2 cellular contexts compared by ENCODE assay signal in the genomic region with DNA sequence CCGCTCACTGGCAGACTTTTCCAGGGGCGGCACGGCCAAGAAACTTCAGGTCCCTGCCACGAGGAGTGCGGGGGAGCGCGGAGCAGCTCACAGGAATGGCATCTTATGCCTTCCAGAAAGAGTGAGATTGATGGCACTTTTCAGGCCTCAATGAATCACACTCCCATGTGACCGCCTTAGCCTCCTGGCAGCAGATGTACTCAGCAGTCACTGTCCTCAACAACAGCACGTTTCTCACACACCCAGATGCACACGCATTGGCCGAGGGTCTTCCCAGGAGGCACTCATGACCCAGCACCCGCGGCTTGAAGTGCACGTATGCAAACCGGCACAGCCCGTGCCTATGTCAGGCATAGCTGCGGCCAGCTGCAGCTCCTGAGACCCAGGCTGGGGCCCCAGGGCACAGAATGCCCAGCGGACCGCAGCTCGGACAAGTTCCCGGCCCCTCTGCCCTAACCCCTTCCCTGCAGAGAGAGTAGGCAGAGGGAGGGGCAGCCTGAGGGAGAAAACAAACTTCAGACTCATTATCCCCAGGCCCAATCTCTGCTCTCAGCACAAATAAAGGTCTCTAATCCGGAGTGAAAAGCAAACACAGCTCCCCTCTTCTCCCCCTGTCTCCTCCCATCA.
TF ChIP-seq lines count a peak whose summit lies in the region.

No MANE protein-coding gene starts in this region.

TF ChIP-seq in A549, 52 proteins besides CTCF, POLR2A, EP300 and RAD21:
- no peak for TF ChIP-seq HDAC2 (IDR thresholded peaks at IDR 0.05)
- TF ChIP-seq HEYL (CRISPR knock-in tag; IDR thresholded peaks at IDR 0.05) = no peak
- no peak for TF ChIP-seq JUNB (IDR thresholded peaks at IDR 0.05)
- TF ChIP-seq HOXB5 (CRISPR knock-in tag; IDR thresholded peaks at IDR 0.05) = no peak
- TF ChIP-seq TP53 (CRISPR knock-in tag; IDR thresholded peaks at IDR 0.05) = no peak
- TF ChIP-seq NR3C1 (IDR thresholded peaks at IDR 0.05) = no peak
- TF ChIP-seq, protein P1, sequence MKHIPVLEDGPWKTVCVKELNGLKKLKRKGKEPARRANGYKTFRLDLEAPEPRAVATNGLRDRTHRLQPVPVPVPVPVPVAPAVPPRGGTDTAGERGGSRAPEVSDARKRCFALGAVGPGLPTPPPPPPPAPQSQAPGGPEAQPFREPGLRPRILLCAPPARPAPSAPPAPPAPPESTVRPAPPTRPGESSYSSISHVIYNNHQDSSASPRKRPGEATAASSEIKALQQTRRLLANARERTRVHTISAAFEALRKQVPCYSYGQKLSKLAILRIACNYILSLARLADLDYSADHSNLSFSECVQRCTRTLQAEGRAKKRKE (CRISPR knock-in tag; IDR thresholded peaks at IDR 0.05; ENCODE audit: low read depth) = no peak
- no peak for TF ChIP-seq RCOR1 (IDR thresholded peaks at IDR 0.05; ENCODE audit: low read depth, low read length)
- TF ChIP-seq, protein P2, sequence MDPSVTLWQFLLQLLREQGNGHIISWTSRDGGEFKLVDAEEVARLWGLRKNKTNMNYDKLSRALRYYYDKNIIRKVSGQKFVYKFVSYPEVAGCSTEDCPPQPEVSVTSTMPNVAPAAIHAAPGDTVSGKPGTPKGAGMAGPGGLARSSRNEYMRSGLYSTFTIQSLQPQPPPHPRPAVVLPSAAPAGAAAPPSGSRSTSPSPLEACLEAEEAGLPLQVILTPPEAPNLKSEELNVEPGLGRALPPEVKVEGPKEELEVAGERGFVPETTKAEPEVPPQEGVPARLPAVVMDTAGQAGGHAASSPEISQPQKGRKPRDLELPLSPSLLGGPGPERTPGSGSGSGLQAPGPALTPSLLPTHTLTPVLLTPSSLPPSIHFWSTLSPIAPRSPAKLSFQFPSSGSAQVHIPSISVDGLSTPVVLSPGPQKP (IDR thresholded peaks at IDR 0.05; ENCODE audit: low read depth, low read length) = no peak
- no peak for TF ChIP-seq FOSL2 (IDR thresholded peaks at IDR 0.05)
- TF ChIP-seq FOSL2 (CRISPR knock-in tag; IDR thresholded peaks at IDR 0.05) = no peak
- no peak for TF ChIP-seq ZNF302 (CRISPR knock-in tag; IDR thresholded peaks at IDR 0.05)
- TF ChIP-seq SREBF2 (IDR thresholded peaks at IDR 0.05) = no peak
- TF ChIP-seq HOXB13 (CRISPR knock-in tag; IDR thresholded peaks at IDR 0.05; ENCODE audit: low read depth) = no peak
- TF ChIP-seq ZFP36 (IDR thresholded peaks at IDR 0.05; ENCODE audit: borderline replicate concordance, partially characterized antibody) = no peak

TF ChIP-seq in HepG2, 621 proteins besides CTCF, POLR2A, EP300 and RAD21 (continues in another document):
- TF ChIP-seq ZMYM4 (CRISPR knock-in tag; IDR thresholded peaks at IDR 0.05) (peak; percentile 13; the same call in 1 of the 2 replicates), SOX5 (CRISPR knock-in tag; IDR thresholded peaks at IDR 0.05; ENCODE audit: borderline replicate concordance) (peak; percentile 23; the same call in 1 of the 2 replicates), TCF7 (IDR thresholded peaks at IDR 0.05; ENCODE audit: low read depth) (0 out of 2 replicates have a peak, but pooled peaks have one; percentile 6), GFI1 (CRISPR knock-in tag; IDR thresholded peaks at IDR 0.05; ENCODE audit: borderline replicate concordance) (peak; percentile 93), HDAC2 (CRISPR knock-in tag; IDR thresholded peaks at IDR 0.05) (peak; percentile 48), ARNTL (CRISPR knock-in tag; IDR thresholded peaks at IDR 0.05) (0 out of 2 replicates have a peak, but pooled peaks have one; percentile 40), NR3C1 (CRISPR knock-in tag; IDR thresholded peaks at IDR 0.05) (no peak), ZNF350 (CRISPR knock-in tag; IDR thresholded peaks at IDR 0.05; ENCODE audit: borderline replicate concordance, low read depth) (peak; percentile 18), ZNF33B (CRISPR knock-in tag; IDR thresholded peaks at IDR 0.05) (no peak), ZNF441 (CRISPR knock-in tag; IDR thresholded peaks at IDR 0.05; ENCODE audit: borderline replicate concordance) (no peak), HNF4A (CRISPR knock-in tag; IDR thresholded peaks at IDR 0.05) (peak; percentile 38; the same call in 1 of the 2 replicates), SMYD3 (CRISPR knock-in tag; IDR thresholded peaks at IDR 0.05) (no peak), HNRNPL (IDR thresholded peaks at IDR 0.05; ENCODE audit: low read depth, low read length) (peak; percentile 92), TEAD3 (CRISPR knock-in tag; optimal IDR thresholded peaks at IDR 0.05; ENCODE audit: borderline replicate concordance) (peak; percentile 32), ZNF891 (CRISPR knock-in tag; IDR thresholded peaks at IDR 0.05) (no peak), ZNF501 (CRISPR knock-in tag; IDR thresholded peaks at IDR 0.05) (0 out of 2 replicates have a peak, but pooled peaks have one; percentile 25), NCOA2 (CRISPR knock-in tag; IDR thresholded peaks at IDR 0.05) (0 out of 2 replicates have a peak, but pooled peaks have one; percentile 19), NR2C2 (CRISPR knock-in tag; IDR thresholded peaks at IDR 0.05; ENCODE audit: borderline replicate concordance) (no peak), MEIS2 (CRISPR knock-in tag; IDR thresholded peaks at IDR 0.05) (peak; percentile 54; the same call in 1 of the 2 replicates), ZNF232 (CRISPR knock-in tag; IDR thresholded peaks at IDR 0.05; ENCODE audit: borderline replicate concordance) (0 out of 2 replicates have a peak, but pooled peaks have one; percentile 9), ERF (CRISPR knock-in tag; IDR thresholded peaks at IDR 0.05) (peak; percentile 30; the same call in 1 of the 2 replicates), FOXK1 (CRISPR knock-in tag; IDR thresholded peaks at IDR 0.05; ENCODE audit: borderline replicate concordance, low read depth) (no peak), ZNF343 (CRISPR knock-in tag; IDR thresholded peaks at IDR 0.05) (0 out of 2 replicates have a peak, but pooled peaks have one; percentile 8), NBN (conservative IDR thresholded peaks at IDR 0.05) (no peak), PHF21A (CRISPR knock-in tag; IDR thresholded peaks at IDR 0.05) (peak; percentile 89), ZFP36L2 (CRISPR knock-in tag; IDR thresholded peaks at IDR 0.05) (no peak), RBFOX2 (IDR thresholded peaks at IDR 0.05; ENCODE audit: low read depth, low read length) (peak; percentile 52; the same call in 1 of the 2 replicates), PPARG (CRISPR knock-in tag; conservative IDR thresholded peaks at IDR 0.05) (0 out of 2 replicates have a peak, but pooled peaks have one; percentile 13), KLF12 (CRISPR knock-in tag; IDR thresholded peaks at IDR 0.05; ENCODE audit: borderline replicate concordance) (peak; percentile 70; the same call in 1 of the 2 replicates), NR2F6 (IDR thresholded peaks at IDR 0.05) (peak; percentile 21; the same call in 1 of the 2 replicates), NR2F6 (CRISPR knock-in tag; IDR thresholded peaks at IDR 0.05) (peak; percentile 17; the same call in 1 of the 2 replicates), SALL2 (CRISPR knock-in tag; IDR thresholded peaks at IDR 0.05) (0 out of 2 replicates have a peak, but pooled peaks have one; percentile 16), SRY (CRISPR knock-in tag; IDR thresholded peaks at IDR 0.05) (0 out of 2 replicates have a peak, but pooled peaks have one; percentile 53), PITX1 (CRISPR knock-in tag; IDR thresholded peaks at IDR 0.05) (peak; percentile 85), ZNF292 (CRISPR knock-in tag; IDR thresholded peaks at IDR 0.05; ENCODE audit: borderline replicate concordance, low read depth) (peak; percentile 76; the same call in 1 of the 2 replicates), ZNF567 (CRISPR knock-in tag; IDR thresholded peaks at IDR 0.05; ENCODE audit: borderline replicate concordance) (no peak), POLR2G (IDR thresholded peaks at IDR 0.05; ENCODE audit: low read depth, low read length) (peak; percentile 45; the same call in 1 of the 2 replicates), RARA (CRISPR knock-in tag; IDR thresholded peaks at IDR 0.05) (peak; percentile 30; the same call in 1 of the 2 replicates)
- TF ChIP-seq, protein P3, sequence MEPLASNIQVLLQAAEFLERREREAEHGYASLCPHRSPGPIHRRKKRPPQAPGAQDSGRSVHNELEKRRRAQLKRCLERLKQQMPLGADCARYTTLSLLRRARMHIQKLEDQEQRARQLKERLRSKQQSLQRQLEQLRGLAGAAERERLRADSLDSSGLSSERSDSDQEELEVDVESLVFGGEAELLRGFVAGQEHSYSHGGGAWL (CRISPR knock-in tag; IDR thresholded peaks at IDR 0.05) = no peak
- TF ChIP-seq, protein P4, sequence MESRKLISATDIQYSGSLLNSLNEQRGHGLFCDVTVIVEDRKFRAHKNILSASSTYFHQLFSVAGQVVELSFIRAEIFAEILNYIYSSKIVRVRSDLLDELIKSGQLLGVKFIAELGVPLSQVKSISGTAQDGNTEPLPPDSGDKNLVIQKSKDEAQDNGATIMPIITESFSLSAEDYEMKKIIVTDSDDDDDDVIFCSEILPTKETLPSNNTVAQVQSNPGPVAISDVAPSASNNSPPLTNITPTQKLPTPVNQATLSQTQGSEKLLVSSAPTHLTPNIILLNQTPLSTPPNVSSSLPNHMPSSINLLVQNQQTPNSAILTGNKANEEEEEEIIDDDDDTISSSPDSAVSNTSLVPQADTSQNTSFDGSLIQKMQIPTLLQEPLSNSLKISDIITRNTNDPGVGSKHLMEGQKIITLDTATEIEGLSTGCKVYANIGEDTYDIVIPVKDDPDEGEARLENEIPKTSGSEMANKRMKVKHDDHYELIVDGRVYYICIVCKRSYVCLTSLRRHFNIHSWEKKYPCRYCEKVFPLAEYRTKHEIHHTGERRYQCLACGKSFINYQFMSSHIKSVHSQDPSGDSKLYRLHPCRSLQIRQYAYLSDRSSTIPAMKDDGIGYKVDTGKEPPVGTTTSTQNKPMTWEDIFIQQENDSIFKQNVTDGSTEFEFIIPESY (CRISPR knock-in tag; IDR thresholded peaks at IDR 0.05) = no peak
- TF ChIP-seq, protein P5, sequence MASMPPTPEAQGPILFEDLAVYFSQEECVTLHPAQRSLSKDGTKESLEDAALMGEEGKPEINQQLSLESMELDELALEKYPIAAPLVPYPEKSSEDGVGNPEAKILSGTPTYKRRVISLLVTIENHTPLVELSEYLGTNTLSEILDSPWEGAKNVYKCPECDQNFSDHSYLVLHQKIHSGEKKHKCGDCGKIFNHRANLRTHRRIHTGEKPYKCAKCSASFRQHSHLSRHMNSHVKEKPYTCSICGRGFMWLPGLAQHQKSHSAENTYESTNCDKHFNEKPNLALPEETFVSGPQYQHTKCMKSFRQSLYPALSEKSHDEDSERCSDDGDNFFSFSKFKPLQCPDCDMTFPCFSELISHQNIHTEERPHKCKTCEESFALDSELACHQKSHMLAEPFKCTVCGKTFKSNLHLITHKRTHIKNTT (CRISPR knock-in tag; IDR thresholded peaks at IDR 0.05) = no peak
- TF ChIP-seq, protein P6, sequence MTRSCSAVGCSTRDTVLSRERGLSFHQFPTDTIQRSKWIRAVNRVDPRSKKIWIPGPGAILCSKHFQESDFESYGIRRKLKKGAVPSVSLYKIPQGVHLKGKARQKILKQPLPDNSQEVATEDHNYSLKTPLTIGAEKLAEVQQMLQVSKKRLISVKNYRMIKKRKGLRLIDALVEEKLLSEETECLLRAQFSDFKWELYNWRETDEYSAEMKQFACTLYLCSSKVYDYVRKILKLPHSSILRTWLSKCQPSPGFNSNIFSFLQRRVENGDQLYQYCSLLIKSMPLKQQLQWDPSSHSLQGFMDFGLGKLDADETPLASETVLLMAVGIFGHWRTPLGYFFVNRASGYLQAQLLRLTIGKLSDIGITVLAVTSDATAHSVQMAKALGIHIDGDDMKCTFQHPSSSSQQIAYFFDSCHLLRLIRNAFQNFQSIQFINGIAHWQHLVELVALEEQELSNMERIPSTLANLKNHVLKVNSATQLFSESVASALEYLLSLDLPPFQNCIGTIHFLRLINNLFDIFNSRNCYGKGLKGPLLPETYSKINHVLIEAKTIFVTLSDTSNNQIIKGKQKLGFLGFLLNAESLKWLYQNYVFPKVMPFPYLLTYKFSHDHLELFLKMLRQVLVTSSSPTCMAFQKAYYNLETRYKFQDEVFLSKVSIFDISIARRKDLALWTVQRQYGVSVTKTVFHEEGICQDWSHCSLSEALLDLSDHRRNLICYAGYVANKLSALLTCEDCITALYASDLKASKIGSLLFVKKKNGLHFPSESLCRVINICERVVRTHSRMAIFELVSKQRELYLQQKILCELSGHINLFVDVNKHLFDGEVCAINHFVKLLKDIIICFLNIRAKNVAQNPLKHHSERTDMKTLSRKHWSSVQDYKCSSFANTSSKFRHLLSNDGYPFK (CRISPR knock-in tag; IDR thresholded peaks at IDR 0.05; ENCODE audit: borderline replicate concordance) = 0 out of 2 replicates have a peak, but pooled peaks have one; percentile 32
- TF ChIP-seq, protein P7, sequence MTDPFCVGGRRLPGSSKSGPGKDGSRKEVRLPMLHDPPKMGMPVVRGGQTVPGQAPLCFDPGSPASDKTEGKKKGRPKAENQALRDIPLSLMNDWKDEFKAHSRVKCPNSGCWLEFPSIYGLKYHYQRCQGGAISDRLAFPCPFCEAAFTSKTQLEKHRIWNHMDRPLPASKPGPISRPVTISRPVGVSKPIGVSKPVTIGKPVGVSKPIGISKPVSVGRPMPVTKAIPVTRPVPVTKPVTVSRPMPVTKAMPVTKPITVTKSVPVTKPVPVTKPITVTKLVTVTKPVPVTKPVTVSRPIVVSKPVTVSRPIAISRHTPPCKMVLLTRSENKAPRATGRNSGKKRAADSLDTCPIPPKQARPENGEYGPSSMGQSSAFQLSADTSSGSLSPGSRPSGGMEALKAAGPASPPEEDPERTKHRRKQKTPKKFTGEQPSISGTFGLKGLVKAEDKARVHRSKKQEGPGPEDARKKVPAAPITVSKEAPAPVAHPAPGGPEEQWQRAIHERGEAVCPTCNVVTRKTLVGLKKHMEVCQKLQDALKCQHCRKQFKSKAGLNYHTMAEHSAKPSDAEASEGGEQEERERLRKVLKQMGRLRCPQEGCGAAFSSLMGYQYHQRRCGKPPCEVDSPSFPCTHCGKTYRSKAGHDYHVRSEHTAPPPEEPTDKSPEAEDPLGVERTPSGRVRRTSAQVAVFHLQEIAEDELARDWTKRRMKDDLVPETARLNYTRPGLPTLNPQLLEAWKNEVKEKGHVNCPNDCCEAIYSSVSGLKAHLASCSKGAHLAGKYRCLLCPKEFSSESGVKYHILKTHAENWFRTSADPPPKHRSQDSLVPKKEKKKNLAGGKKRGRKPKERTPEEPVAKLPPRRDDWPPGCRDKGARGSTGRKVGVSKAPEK (CRISPR knock-in tag; IDR thresholded peaks at IDR 0.05; ENCODE audit: borderline replicate concordance) = 0 out of 2 replicates have a peak, but pooled peaks have one; percentile 18
- TF ChIP-seq, protein P8, sequence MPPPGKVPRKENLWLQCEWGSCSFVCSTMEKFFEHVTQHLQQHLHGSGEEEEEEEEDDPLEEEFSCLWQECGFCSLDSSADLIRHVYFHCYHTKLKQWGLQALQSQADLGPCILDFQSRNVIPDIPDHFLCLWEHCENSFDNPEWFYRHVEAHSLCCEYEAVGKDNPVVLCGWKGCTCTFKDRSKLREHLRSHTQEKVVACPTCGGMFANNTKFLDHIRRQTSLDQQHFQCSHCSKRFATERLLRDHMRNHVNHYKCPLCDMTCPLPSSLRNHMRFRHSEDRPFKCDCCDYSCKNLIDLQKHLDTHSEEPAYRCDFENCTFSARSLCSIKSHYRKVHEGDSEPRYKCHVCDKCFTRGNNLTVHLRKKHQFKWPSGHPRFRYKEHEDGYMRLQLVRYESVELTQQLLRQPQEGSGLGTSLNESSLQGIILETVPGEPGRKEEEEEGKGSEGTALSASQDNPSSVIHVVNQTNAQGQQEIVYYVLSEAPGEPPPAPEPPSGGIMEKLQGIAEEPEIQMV (CRISPR knock-in tag; IDR thresholded peaks at IDR 0.05; ENCODE audit: low read depth) = peak; percentile 80; the same call in 1 of the 2 replicates
